Comparison of ENCODE assay signal across 8 cellular contexts in the genomic region with DNA sequence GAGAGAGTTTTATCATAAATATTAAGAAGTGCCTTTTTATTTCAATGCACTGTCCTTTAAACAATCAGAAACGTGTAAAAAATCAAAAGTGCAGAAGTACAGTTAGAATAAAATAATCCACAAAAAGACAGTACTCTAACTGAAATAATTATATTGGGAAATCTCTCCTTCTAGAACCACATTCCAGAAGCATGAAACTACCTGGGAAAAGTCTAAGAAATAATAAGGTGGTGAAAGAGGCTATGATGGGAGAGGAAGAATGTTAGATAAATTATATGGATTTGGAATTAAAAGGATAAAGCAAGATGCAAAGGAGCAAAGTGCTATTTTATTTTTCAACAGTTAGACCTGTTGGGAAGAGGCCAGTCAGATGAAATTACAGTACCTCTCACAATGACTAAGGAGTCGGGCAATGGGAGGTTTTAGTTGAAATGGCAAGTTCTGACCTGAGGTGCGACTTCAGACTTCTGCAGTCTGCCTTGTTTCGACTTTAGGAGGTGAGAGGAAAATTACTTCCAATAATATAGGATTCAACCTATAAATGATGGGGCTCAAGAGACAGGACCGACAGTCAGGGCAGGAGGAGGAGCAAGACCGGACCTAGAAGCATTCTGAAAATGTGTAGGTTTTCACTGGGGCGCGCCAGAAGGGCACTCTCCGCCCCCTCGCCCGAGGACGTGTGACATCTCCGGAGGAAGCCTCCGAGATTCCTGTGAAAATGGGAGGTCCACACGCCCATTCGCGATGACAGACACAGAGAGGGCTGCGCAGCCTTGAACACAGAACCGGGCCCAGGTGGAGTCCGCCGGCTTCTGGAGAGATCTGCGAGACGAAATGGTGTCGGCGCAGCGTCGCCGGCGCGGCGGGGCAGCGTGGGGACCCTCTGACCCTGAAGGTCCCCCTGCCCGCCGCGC. TPM values are rescaled to one million over a fixed set of nuclear protein-coding genes. Genes with fewer than 3 reads are reported as not detected.
DNase-seq lines count a peak whose midpoint lies in the region; FAIRE-seq and TF ChIP-seq lines count a peak whose summit lies in the region.

No MANE protein-coding gene starts in this region.

- H3K4me2 ChIP-seq in H1 (ENCODE audit: insufficient read depth in 1 of 2, low read depth in 2 of 2, low read length in 2 of 2) (peak overlapping the region; percentile 74 to 84), mesendoderm (ENCODE audit: low read length) (peak overlapping the region; percentile 66)

- H3K9me3 ChIP-seq in H1 (ENCODE audit: insufficient read depth in 2 of 2, low read depth in 1 of 2, low read length in 1 of 2) = no peaks in the 10 kb centered on the region

- H3K4ac ChIP-seq in H1 (replicated peaks; ENCODE audit: insufficient read length, low read depth, low read length) = no peak overlapping the region
- peak overlapping the region; percentile 1 for H3K4ac ChIP-seq in mesendoderm (ENCODE audit: low read depth, low read length)

- no peak for TF ChIP-seq POLR2A in H1 (IDR thresholded peaks at IDR 0.05; ENCODE audit: control extremely low read depth in 1 of 2, low read depth in 2 of 2, low read length in 2 of 2)

- peak overlapping the region; percentile 77 for H3K4me3 ChIP-seq in GM12875 (ENCODE audit: low read depth, low read length)
- H3K4me3 ChIP-seq in H7 (ENCODE audit: insufficient read depth, low read depth, low read length) = peak overlapping the region; percentile 85
- H3K4me3 ChIP-seq in H1 (ENCODE audit: extremely low read depth in 1 of 4, insufficient read depth in 2 of 4, low read depth in 3 of 4, low read length in 4 of 4) = peak overlapping the region; percentile 69 to 92 (median 86)
- peak overlapping the region; percentile 48 for H3K4me3 ChIP-seq in mesendoderm (ENCODE audit: low read length)

- no peak overlapping the region for H2BK20ac ChIP-seq in H1 (ENCODE audit: low read length)

- H3K27ac ChIP-seq in H1 (ENCODE audit: low read depth, low read length) = no peak overlapping the region
- peak overlapping the region; percentile 45 for H3K27ac ChIP-seq in mesendoderm (ENCODE audit: low read depth, low read length)

- H4K20me1 ChIP-seq in H1 (replicated peaks in 1 of 2; ENCODE audit: control insufficient read depth in 1 of 2, insufficient read depth in 2 of 2, low read length in 2 of 2) = no peaks in the 10 kb centered on the region

- H3K79me2 ChIP-seq in H1 (ENCODE audit: control insufficient read depth in 1 of 2, insufficient read depth in 2 of 2, low read length in 2 of 2) = no peaks in the 10 kb centered on the region
- H3K79me2 ChIP-seq in mesendoderm (ENCODE audit: control insufficient read depth, insufficient read depth, low read length) = no peaks in the 10 kb centered on the region

- TF ChIP-seq EP300 in H1 (IDR thresholded peaks at IDR 0.05; ENCODE audit: borderline replicate concordance in 1 of 2, low read depth in 2 of 2, low read length in 2 of 2) = no peak

- H3K18ac ChIP-seq in H1 (ENCODE audit: extremely low read depth, low read length) = no peak overlapping the region; the same call in 1 of the 2 replicates
- H3K18ac ChIP-seq in mesendoderm (ENCODE audit: low read length) = peak overlapping the region; percentile 42

- peaks cover 11% of the 10 kb centered on the region; the same call in 1 of the 2 replicates for H3K23me2 ChIP-seq in H1 (ENCODE audit: low read depth, low read length)

- H3K36me3 ChIP-seq in H7 (replicated peaks; ENCODE audit: control insufficient read depth, insufficient read depth, low read length) = no peaks in the 10 kb centered on the region
- H3K36me3 ChIP-seq in H1 (ENCODE audit: control insufficient read depth in 2 of 4, insufficient read depth in 4 of 4, low read length in 3 of 4) = no peaks in the 10 kb centered on the region
- no peaks in the 10 kb centered on the region for H3K36me3 ChIP-seq in mesendoderm (ENCODE audit: control insufficient read depth, insufficient read depth, low read length)

- no peak for FAIRE-seq in H1 (lab: Jason Lieb, UNC)

- H4K5ac ChIP-seq in H1 (ENCODE audit: insufficient read length, low read depth, low read length) (no peak overlapping the region), mesendoderm (ENCODE audit: low read length) (no peak overlapping the region)

- H2AFZ ChIP-seq in H1 (ENCODE audit: low read length) = peak overlapping the region; percentile 87

- no peaks in the 10 kb centered on the region for H3K4me1 ChIP-seq in H1 (replicated peaks in 1 of 4; ENCODE audit: control insufficient read depth in 3 of 4, insufficient read depth in 4 of 4, low read length in 3 of 4)
- H3K4me1 ChIP-seq in mesendoderm (ENCODE audit: control insufficient read depth, low read depth, low read length) = no peaks in the 10 kb centered on the region

- TF ChIP-seq RAD21 in H1 (IDR thresholded peaks at IDR 0.05 in 1 of 2, conservative IDR thresholded peaks at IDR 0.05 in 1 of 2; ENCODE audit: low read depth in 2 of 2, low read length in 2 of 2) = no peak

- H3K79me1 ChIP-seq in H1 (ENCODE audit: low read depth, low read length) = no peaks in the 10 kb centered on the region
- H3K79me1 ChIP-seq in mesendoderm (ENCODE audit: low read length) = no peaks in the 10 kb centered on the region

- H2BK12ac ChIP-seq in H1 (ENCODE audit: low read depth, low read length) = no peak overlapping the region

- POLR2A ChIA-PET in H1 (lab: Charles Lee; ENCODE audit: partially characterized antibody) = interaction anchor here (1.2 to 1.3 kb wide), 2 partner anchors 62 to 145 kb away, joined by 3 to 5 read pairs; no protein-coding TSS in a partner anchor

- H2AK5ac ChIP-seq in H1 (ENCODE audit: low read depth, low read length) (no peak overlapping the region), mesendoderm (ENCODE audit: low read length) (no peak overlapping the region)

- H3K27me3 ChIP-seq in H7 (ENCODE audit: control insufficient read depth, insufficient read depth, low read length) (peaks cover 3% of the 10 kb centered on the region), H1 (replicated peaks in 1 of 4; ENCODE audit: control insufficient read depth in 3 of 4, extremely low read depth in 1 of 4, insufficient read depth in 3 of 4, low read length in 3 of 4) (no peaks in the 10 kb centered on the region; a peak in 1 of 7 replicates), mesendoderm (ENCODE audit: insufficient read depth, low read length, poor library complexity) (no peaks in the 10 kb centered on the region)

- TF ChIP-seq CTCF in GM12875 (IDR thresholded peaks at IDR 0.05; ENCODE audit: borderline replicate concordance, insufficient read depth, low read depth, low read length) (no peak), H1 (IDR thresholded peaks at IDR 0.05; ENCODE audit: control extremely low read depth in 1 of 3, insufficient read depth in 1 of 3, low read depth in 1 of 3, low read length in 3 of 3) (no peak)

- no peak overlapping the region for H3K56ac ChIP-seq in H1 (replicated peaks; ENCODE audit: insufficient read length, low read depth, low read length)
- H3K56ac ChIP-seq in mesendoderm (ENCODE audit: low read length) = peak overlapping the region; percentile 89

- H2BK120ac ChIP-seq in H1 (replicated peaks; ENCODE audit: low read depth, low read length) (no peak overlapping the region), mesendoderm (ENCODE audit: low read depth, low read length) (no peak overlapping the region)

- no peak overlapping the region for H4K91ac ChIP-seq in H1 (replicated peaks; ENCODE audit: insufficient read length, low read length)

- CTCF ChIA-PET in H1 (lab: Charles Lee; ENCODE audit: partially characterized antibody) = interaction anchor here (0.9 to 1.4 kb wide), 10 partner anchors 8 to 976 kb away, joined by 3 to 9 read pairs (median 4); no protein-coding TSS in a partner anchor

- H3K9ac ChIP-seq in H1 (replicated peaks in 1 of 4; ENCODE audit: extremely low read depth in 1 of 4, low read depth in 3 of 4, low read length in 3 of 4) (peak overlapping the region in 2 of 4 experiments; percentile 38 to 41; a peak in 5 of 7 replicates), mesendoderm (ENCODE audit: low read length) (peak overlapping the region; percentile 71)

- H3K23ac ChIP-seq in H1 (ENCODE audit: insufficient read length) (no peak overlapping the region), mesendoderm (ENCODE audit: low read length) (no peak overlapping the region)

- H2BK15ac ChIP-seq in H1 (ENCODE audit: low read length) (no peak overlapping the region), mesendoderm (replicated peaks; ENCODE audit: low read depth) (no peak overlapping the region)

- DNase-seq in H7 (no peak), Kasumi-1 (lab: John Stamatoyannopoulos, UW) (peak; percentile 36 to 65), H1 (ENCODE audit: low read depth in 1 of 2, low spot score in 2 of 2) (peak in 1 of 2 experiments; percentile 3), mesendoderm (peak; percentile 86), OCI-M2 (lab: John Stamatoyannopoulos, UW; ENCODE audit: unreplicated experiment) (no peak)
- peak; percentile 11 to 33 for DNase-seq in activated CD4-positive, alpha-beta T cell treated with anti-CD3 and anti-CD28 coated beads for 4 hours
- peak; percentile 14 to 25 for DNase-seq in stimulated activated CD8-positive, alpha-beta memory T cell treated with anti-CD3 and anti-CD28 coated beads, Interleukin-2, amount 100 ng/mL, for 48 hours (ENCODE audit: low read depth in 2 of 2)

- H2BK5ac ChIP-seq in H1 (ENCODE audit: low read depth, low read length) = 0 out of 2 replicates have a peak overlapping the region, but pooled peaks have one; percentile 73
- no peak overlapping the region for H2BK5ac ChIP-seq in mesendoderm (ENCODE audit: low read length)

- no peak overlapping the region for H3K14ac ChIP-seq in H1 (ENCODE audit: insufficient read length)

- H4K8ac ChIP-seq in H1 (ENCODE audit: extremely low read depth, insufficient read depth, low read length) = no peak overlapping the region; the same call in 1 of the 2 replicates
- no peak overlapping the region for H4K8ac ChIP-seq in mesendoderm (ENCODE audit: low read depth, low read length)

- 5% methylated on average over 35 of the region's 35 CpGs; no CpG with 5 or more reads in 1 of the 2 experiments for WGBS in H1 (ENCODE audit: extremely low coverage in 1 of 2, insufficient coverage in 1 of 2, insufficient read length in 1 of 2, insufficient replicate concordance in 2 of 2, low coverage in 1 of 2, low lambda C conversion rate in 2 of 2, missing lambda C conversion rate in 1 of 2), 2 experiments
- WGBS in mesendoderm (ENCODE audit: extremely low coverage, insufficient coverage, low lambda C conversion rate) = no CpG with 5 or more reads among the region's 35 CpGs

RNA-seq across cellular contexts. Expression of gene SPRYD7, which starts 0.7 kb away (rescaled TPM):
- total RNA-seq in H7 (2014; rRNA removed; shearing (Covaris generic)) = 1.6 and 2.4 TPM in 2 replicates
- total RNA-seq in H1 (2021; fragmentation: NEBNext Ultra II Directional; extraction: Animal tissue kit (Norgen Biotek cat#: 25700)) = 3.1 and 3.3 TPM in 2 replicates
- 1.1 TPM in 2 replicates for polyA plus RNA-seq in H1 (2011; rRNA removed)
- 1.6 TPM for polyA plus RNA-seq in H1 (2011; cell fraction: cytosol; rRNA removed)
- polyA plus RNA-seq in H1 (2011; cell fraction: nucleus; rRNA removed) = 1.2 TPM
- polyA plus RNA-seq in H1 (2012, experiment 1 of 2) = 1.7 to 2.3 TPM (median 2.0 TPM) in 4 replicates
- polyA plus RNA-seq in H1 (2012, experiment 2 of 2) = 0.62 TPM
- 2.8 TPM for polyA plus RNA-seq in H1 (2013, experiment 1 of 2)
- 2.9 TPM for polyA plus RNA-seq in H1 (2013, experiment 2 of 2)
- polyA minus RNA-seq in H1 (2011; rRNA and poly(A)+ RNA removed) = 0.49 and 0.66 TPM in 2 replicates
- 1.0 TPM for polyA minus RNA-seq in H1 (2011; cell fraction: cytosol; rRNA and poly(A)+ RNA removed)
- polyA minus RNA-seq in H1 (2011; cell fraction: nucleus; rRNA and poly(A)+ RNA removed) = 0.90 TPM
- polyA plus RNA-seq in mesendoderm (2013, experiment 1 of 2) = 4.9 TPM
- 5.1 TPM for polyA plus RNA-seq in mesendoderm (2013, experiment 2 of 2)

Comparison
In these comparisons a context has a peak if more than half of its experiments do, and no peak if none do; other contexts are left out.
1. DNase-seq: peak in Kasumi-1 (2 of 2), activated CD4-positive, alpha-beta T cell treated with anti-CD3 and anti-CD28 coated beads for 4 hours (2 of 2), mesendoderm (single experiment) and stimulated activated CD8-positive, alpha-beta memory T cell treated with anti-CD3 and anti-CD28 coated beads, Interleukin-2, amount 100 ng/mL, for 48 hours (2 of 2); none in H7 (single experiment) and OCI-M2 (single experiment).
2. Peak in every context shown above with its lines, with median percentiles within 50 percentile points of each other: H3K4me3 ChIP-seq.